In the genomic region with DNA sequence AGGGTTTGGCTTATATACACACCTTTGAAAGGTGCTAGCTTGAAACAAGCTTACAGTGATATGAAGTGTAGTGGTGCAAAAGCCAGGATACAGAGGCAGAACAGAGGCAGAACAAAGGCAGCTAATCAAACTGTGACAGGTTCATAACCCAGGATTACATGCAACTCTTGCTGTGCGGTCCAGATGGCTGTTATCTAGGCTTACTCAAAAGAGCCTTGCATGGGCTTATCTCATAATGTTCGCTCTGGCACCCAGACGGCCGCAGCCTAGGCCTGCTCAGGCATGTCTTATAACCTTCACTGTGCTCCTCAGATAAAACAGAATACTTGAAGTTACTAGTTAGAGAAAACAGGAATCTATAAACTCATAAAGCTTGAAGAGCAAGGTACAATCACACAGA, we compare ENCODE assay signal across 1 cellular context.
TF ChIP-seq lines count a peak whose summit lies in the region.

No MANE protein-coding gene starts in this region.

TF ChIP-seq in K562, 482 proteins besides CTCF, POLR2A, EP300 and RAD21 (continued from another document and continues in another):
- TF ChIP-seq, protein P1, sequence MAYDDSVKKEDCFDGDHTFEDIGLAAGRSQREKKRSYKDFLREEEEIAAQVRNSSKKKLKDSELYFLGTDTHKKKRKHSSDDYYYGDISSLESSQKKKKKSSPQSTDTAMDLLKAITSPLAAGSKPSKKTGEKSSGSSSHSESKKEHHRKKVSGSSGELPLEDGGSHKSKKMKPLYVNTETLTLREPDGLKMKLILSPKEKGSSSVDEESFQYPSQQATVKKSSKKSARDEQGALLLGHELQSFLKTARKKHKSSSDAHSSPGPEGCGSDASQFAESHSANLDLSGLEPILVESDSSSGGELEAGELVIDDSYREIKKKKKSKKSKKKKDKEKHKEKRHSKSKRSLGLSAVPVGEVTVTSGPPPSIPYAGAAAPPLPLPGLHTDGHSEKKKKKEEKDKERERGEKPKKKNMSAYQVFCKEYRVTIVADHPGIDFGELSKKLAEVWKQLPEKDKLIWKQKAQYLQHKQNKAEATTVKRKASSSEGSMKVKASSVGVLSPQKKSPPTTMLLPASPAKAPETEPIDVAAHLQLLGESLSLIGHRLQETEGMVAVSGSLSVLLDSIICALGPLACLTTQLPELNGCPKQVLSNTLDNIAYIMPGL (CRISPR knock-in tag; IDR thresholded peaks at IDR 0.05) = no peak
- TF ChIP-seq FOXA3 (CRISPR knock-in tag; conservative IDR thresholded peaks at IDR 0.05 in 1 of 2, IDR thresholded peaks at IDR 0.05 in 1 of 2) (peak in 1 of 2 experiments; percentile 33; a peak in 1 of 4 replicates), ZNF23 (CRISPR knock-in tag; IDR thresholded peaks at IDR 0.05) (no peak), POLR2AphosphoS2 (IDR thresholded peaks at IDR 0.05; ENCODE audit: low read length) (no peak), ZNF780A (CRISPR knock-in tag; IDR thresholded peaks at IDR 0.05) (no peak), JUND (IDR thresholded peaks at IDR 0.05; ENCODE audit: borderline replicate concordance, low read depth, low read length) (peak; percentile 76), JUND (tag; IDR thresholded peaks at IDR 0.05; ENCODE audit: borderline replicate concordance, low read depth, low read length) (no peak; the same call in 2 of the 3 replicates), SNRNP70 (optimal IDR thresholded peaks at IDR 0.05; ENCODE audit: low read depth, low read length) (no peak), ZNF146 (CRISPR knock-in tag; IDR thresholded peaks at IDR 0.05; ENCODE audit: unreplicated experiment) (no peak), SMC3 (conservative IDR thresholded peaks at IDR 0.05; ENCODE audit: insufficient read depth, low read depth, low read length) (no peak), FOXP1 (CRISPR knock-in tag; IDR thresholded peaks at IDR 0.05) (no peak), ZNF583 (CRISPR knock-in tag; IDR thresholded peaks at IDR 0.05) (no peak), FOSL1 (tag; conservative IDR thresholded peaks at IDR 0.05) (peak; percentile 70), CHCHD3 (CRISPR knock-in tag; IDR thresholded peaks at IDR 0.05) (no peak), ZNF644 (tag; IDR thresholded peaks at IDR 0.05; ENCODE audit: low read depth) (peak; percentile 96), ZNF133 (CRISPR knock-in tag; IDR thresholded peaks at IDR 0.05) (no peak), STAT5B (CRISPR knock-in tag; IDR thresholded peaks at IDR 0.05) (no peak), SAFB (IDR thresholded peaks at IDR 0.05; ENCODE audit: borderline replicate concordance, low read depth, low read length) (no peak), TAF9B (IDR thresholded peaks at IDR 0.05; ENCODE audit: partially characterized antibody) (no peak), SIN3B (IDR thresholded peaks at IDR 0.05; ENCODE audit: low read depth) (no peak)
- TF ChIP-seq, protein P2, sequence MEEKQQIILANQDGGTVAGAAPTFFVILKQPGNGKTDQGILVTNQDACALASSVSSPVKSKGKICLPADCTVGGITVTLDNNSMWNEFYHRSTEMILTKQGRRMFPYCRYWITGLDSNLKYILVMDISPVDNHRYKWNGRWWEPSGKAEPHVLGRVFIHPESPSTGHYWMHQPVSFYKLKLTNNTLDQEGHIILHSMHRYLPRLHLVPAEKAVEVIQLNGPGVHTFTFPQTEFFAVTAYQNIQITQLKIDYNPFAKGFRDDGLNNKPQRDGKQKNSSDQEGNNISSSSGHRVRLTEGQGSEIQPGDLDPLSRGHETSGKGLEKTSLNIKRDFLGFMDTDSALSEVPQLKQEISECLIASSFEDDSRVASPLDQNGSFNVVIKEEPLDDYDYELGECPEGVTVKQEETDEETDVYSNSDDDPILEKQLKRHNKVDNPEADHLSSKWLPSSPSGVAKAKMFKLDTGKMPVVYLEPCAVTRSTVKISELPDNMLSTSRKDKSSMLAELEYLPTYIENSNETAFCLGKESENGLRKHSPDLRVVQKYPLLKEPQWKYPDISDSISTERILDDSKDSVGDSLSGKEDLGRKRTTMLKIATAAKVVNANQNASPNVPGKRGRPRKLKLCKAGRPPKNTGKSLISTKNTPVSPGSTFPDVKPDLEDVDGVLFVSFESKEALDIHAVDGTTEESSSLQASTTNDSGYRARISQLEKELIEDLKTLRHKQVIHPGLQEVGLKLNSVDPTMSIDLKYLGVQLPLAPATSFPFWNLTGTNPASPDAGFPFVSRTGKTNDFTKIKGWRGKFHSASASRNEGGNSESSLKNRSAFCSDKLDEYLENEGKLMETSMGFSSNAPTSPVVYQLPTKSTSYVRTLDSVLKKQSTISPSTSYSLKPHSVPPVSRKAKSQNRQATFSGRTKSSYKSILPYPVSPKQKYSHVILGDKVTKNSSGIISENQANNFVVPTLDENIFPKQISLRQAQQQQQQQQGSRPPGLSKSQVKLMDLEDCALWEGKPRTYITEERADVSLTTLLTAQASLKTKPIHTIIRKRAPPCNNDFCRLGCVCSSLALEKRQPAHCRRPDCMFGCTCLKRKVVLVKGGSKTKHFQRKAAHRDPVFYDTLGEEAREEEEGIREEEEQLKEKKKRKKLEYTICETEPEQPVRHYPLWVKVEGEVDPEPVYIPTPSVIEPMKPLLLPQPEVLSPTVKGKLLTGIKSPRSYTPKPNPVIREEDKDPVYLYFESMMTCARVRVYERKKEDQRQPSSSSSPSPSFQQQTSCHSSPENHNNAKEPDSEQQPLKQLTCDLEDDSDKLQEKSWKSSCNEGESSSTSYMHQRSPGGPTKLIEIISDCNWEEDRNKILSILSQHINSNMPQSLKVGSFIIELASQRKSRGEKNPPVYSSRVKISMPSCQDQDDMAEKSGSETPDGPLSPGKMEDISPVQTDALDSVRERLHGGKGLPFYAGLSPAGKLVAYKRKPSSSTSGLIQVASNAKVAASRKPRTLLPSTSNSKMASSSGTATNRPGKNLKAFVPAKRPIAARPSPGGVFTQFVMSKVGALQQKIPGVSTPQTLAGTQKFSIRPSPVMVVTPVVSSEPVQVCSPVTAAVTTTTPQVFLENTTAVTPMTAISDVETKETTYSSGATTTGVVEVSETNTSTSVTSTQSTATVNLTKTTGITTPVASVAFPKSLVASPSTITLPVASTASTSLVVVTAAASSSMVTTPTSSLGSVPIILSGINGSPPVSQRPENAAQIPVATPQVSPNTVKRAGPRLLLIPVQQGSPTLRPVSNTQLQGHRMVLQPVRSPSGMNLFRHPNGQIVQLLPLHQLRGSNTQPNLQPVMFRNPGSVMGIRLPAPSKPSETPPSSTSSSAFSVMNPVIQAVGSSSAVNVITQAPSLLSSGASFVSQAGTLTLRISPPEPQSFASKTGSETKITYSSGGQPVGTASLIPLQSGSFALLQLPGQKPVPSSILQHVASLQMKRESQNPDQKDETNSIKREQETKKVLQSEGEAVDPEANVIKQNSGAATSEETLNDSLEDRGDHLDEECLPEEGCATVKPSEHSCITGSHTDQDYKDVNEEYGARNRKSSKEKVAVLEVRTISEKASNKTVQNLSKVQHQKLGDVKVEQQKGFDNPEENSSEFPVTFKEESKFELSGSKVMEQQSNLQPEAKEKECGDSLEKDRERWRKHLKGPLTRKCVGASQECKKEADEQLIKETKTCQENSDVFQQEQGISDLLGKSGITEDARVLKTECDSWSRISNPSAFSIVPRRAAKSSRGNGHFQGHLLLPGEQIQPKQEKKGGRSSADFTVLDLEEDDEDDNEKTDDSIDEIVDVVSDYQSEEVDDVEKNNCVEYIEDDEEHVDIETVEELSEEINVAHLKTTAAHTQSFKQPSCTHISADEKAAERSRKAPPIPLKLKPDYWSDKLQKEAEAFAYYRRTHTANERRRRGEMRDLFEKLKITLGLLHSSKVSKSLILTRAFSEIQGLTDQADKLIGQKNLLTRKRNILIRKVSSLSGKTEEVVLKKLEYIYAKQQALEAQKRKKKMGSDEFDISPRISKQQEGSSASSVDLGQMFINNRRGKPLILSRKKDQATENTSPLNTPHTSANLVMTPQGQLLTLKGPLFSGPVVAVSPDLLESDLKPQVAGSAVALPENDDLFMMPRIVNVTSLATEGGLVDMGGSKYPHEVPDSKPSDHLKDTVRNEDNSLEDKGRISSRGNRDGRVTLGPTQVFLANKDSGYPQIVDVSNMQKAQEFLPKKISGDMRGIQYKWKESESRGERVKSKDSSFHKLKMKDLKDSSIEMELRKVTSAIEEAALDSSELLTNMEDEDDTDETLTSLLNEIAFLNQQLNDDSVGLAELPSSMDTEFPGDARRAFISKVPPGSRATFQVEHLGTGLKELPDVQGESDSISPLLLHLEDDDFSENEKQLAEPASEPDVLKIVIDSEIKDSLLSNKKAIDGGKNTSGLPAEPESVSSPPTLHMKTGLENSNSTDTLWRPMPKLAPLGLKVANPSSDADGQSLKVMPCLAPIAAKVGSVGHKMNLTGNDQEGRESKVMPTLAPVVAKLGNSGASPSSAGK (IDR thresholded peaks at IDR 0.05) = no peak
- TF ChIP-seq, protein P3, sequence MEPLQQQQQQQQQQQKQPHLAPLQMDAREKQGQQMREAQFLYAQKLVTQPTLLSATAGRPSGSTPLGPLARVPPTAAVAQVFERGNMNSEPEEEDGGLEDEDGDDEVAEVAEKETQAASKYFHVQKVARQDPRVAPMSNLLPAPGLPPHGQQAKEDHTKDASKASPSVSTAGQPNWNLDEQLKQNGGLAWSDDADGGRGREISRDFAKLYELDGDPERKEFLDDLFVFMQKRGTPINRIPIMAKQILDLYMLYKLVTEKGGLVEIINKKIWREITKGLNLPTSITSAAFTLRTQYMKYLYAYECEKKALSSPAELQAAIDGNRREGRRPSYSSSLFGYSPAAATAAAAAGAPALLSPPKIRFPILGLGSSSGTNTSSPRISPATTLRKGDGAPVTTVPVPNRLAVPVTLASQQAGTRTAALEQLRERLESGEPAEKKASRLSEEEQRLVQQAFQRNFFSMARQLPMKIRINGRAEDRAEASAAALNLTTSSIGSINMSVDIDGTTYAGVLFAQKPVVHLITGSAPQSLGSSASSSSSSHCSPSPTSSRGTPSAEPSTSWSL (CRISPR knock-in tag; IDR thresholded peaks at IDR 0.05; ENCODE audit: borderline replicate concordance) = no peak
- TF ChIP-seq, protein P4, sequence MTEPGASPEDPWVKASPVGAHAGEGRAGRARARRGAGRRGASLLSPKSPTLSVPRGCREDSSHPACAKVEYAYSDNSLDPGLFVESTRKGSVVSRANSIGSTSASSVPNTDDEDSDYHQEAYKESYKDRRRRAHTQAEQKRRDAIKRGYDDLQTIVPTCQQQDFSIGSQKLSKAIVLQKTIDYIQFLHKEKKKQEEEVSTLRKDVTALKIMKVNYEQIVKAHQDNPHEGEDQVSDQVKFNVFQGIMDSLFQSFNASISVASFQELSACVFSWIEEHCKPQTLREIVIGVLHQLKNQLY (CRISPR knock-in tag; conservative IDR thresholded peaks at IDR 0.05) = no peak
- TF ChIP-seq, protein P5, sequence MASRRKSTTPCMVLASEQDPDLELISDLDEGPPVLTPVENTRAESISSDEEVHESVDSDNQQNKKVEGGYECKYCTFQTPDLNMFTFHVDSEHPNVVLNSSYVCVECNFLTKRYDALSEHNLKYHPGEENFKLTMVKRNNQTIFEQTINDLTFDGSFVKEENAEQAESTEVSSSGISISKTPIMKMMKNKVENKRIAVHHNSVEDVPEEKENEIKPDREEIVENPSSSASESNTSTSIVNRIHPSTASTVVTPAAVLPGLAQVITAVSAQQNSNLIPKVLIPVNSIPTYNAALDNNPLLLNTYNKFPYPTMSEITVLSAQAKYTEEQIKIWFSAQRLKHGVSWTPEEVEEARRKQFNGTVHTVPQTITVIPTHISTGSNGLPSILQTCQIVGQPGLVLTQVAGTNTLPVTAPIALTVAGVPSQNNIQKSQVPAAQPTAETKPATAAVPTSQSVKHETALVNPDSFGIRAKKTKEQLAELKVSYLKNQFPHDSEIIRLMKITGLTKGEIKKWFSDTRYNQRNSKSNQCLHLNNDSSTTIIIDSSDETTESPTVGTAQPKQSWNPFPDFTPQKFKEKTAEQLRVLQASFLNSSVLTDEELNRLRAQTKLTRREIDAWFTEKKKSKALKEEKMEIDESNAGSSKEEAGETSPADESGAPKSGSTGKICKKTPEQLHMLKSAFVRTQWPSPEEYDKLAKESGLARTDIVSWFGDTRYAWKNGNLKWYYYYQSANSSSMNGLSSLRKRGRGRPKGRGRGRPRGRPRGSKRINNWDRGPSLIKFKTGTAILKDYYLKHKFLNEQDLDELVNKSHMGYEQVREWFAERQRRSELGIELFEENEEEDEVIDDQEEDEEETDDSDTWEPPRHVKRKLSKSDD (conservative IDR thresholded peaks at IDR 0.05; ENCODE audit: low read length) = no peak
- TF ChIP-seq, protein P6, sequence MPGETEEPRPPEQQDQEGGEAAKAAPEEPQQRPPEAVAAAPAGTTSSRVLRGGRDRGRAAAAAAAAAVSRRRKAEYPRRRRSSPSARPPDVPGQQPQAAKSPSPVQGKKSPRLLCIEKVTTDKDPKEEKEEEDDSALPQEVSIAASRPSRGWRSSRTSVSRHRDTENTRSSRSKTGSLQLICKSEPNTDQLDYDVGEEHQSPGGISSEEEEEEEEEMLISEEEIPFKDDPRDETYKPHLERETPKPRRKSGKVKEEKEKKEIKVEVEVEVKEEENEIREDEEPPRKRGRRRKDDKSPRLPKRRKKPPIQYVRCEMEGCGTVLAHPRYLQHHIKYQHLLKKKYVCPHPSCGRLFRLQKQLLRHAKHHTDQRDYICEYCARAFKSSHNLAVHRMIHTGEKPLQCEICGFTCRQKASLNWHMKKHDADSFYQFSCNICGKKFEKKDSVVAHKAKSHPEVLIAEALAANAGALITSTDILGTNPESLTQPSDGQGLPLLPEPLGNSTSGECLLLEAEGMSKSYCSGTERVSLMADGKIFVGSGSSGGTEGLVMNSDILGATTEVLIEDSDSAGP (CRISPR knock-in tag; IDR thresholded peaks at IDR 0.05) = no peak
- TF ChIP-seq, protein P7, sequence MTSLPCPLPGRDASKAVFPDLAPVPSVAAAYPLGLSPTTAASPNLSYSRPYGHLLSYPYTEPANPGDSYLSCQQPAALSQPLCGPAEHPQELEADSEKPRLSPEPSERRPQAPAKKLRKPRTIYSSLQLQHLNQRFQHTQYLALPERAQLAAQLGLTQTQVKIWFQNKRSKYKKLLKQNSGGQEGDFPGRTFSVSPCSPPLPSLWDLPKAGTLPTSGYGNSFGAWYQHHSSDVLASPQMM (CRISPR knock-in tag; IDR thresholded peaks at IDR 0.05) = no peak
- TF ChIP-seq, protein P8, sequence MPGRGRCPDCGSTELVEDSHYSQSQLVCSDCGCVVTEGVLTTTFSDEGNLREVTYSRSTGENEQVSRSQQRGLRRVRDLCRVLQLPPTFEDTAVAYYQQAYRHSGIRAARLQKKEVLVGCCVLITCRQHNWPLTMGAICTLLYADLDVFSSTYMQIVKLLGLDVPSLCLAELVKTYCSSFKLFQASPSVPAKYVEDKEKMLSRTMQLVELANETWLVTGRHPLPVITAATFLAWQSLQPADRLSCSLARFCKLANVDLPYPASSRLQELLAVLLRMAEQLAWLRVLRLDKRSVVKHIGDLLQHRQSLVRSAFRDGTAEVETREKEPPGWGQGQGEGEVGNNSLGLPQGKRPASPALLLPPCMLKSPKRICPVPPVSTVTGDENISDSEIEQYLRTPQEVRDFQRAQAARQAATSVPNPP (IDR thresholded peaks at IDR 0.05; ENCODE audit: borderline replicate concordance, insufficient read depth, insufficient read length) = no peak
- TF ChIP-seq, protein P9, sequence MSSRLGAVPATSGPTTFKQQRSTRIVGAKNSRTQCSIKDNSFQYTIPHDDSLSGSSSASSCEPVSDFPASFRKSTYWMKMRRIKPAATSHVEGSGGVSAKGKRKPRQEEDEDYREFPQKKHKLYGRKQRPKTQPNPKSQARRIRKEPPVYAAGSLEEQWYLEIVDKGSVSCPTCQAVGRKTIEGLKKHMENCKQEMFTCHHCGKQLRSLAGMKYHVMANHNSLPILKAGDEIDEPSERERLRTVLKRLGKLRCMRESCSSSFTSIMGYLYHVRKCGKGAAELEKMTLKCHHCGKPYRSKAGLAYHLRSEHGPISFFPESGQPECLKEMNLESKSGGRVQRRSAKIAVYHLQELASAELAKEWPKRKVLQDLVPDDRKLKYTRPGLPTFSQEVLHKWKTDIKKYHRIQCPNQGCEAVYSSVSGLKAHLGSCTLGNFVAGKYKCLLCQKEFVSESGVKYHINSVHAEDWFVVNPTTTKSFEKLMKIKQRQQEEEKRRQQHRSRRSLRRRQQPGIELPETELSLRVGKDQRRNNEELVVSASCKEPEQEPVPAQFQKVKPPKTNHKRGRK (tag; IDR thresholded peaks at IDR 0.05) = no peak
